ENCODE assay signal across 8 cellular contexts in the genomic region with DNA sequence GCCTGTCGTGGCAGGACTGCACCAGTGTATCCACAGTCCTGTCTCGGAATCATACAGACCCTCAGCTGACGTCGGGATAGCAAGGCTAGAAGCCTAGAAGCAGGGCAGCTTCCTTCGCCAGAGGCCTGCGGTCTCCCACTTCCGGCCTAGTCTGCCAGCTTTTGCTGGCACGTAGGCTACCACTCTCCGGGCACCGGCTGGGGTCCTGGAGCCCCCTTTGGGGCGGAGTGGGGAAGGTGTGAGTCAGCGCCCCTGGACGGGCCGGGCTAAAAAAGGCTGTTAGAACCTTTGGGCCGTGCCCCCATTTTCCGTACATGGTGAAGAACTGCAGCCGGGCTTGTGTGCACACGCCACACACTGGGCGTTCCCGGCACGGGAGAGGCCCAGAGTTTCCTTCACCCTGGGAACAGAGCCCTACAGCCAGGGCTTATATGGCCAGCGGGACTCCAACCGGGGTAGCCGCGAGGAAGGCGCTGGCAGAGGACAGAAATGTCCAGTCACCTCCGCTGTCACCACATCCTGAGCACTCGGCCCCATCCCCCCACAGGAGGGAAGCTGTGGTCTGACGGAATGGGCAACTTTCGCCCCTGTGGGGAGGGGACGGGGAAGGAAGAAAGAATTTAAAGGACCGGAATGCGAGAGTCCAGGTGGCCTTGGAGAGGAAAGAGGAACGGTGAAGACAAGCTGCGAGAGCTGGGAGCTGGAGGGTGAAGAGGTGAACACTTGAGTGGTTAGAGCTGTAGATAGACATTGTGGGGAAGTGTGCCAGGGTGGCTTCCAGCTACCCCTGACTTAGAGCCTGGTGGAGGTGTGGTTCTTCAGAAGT. TPM values are rescaled to one million over a fixed set of nuclear protein-coding genes. Genes with fewer than 3 reads are reported as not detected.
DNase-seq lines count a peak whose midpoint lies in the region; ATAC-seq and TF ChIP-seq lines count a peak whose summit lies in the region.

No MANE protein-coding gene starts in this region.

- WGBS in mesendoderm (ENCODE audit: extremely low coverage, insufficient coverage, low lambda C conversion rate) = no CpG with 5 or more reads among the region's 35 CpGs

- DNase-seq in AG04449 (ENCODE audit: low read depth, low spot score) (no peak), NCI-H2029 (lab: John Stamatoyannopoulos, UW) (peak; percentile 66), mesendoderm (peak; percentile 42), NCI-H446 treated with DMSO at 0.1 percent for 48 hours (lab: John Stamatoyannopoulos, UW) (no peak)
- peak; percentile 71 to 77 for DNase-seq in activated CD4-positive, alpha-beta T cell treated with anti-CD3 and anti-CD28 coated beads, Interleukin-2, amount 50 U/mL, for 48 hours
- DNase-seq in effector CD8-positive, alpha-beta T cell (lab: John Stamatoyannopoulos, UW) = peak; percentile 33
- peak; percentile 78 for DNase-seq in stimulated activated naive CD8-positive, alpha-beta T cell treated with anti-CD3 and anti-CD28 coated beads, Interleukin-15, Interleukin-2, amounts not matched to agents 100 U/mL and 50 U/mL, for 24 hours

- no peak overlapping the region for H2BK15ac ChIP-seq in mesendoderm (replicated peaks; ENCODE audit: low read depth)

- no peak overlapping the region for H4K8ac ChIP-seq in mesendoderm (ENCODE audit: low read depth, low read length)

- no peak overlapping the region for H3K27ac ChIP-seq in mesendoderm (ENCODE audit: low read depth, low read length)

- peak overlapping the region; percentile 64 for H3K4me2 ChIP-seq in mesendoderm (ENCODE audit: low read length)

- H3K23ac ChIP-seq in mesendoderm (ENCODE audit: low read length) = no peak overlapping the region

- peak overlapping the region; percentile 49 for H3K9ac ChIP-seq in mesendoderm (ENCODE audit: low read length)

- POLR2A ChIA-PET in AG04449 (lab: Yijun Ruan, JAX) = interaction anchor here (1.0 kb wide), 1 partner anchor 12 kb away, joined by 3 read pairs; no protein-coding TSS in a partner anchor

- H2BK120ac ChIP-seq in mesendoderm (ENCODE audit: low read depth, low read length) = no peak overlapping the region

- no peaks in the 10 kb centered on the region for H3K27me3 ChIP-seq in mesendoderm (ENCODE audit: insufficient read depth, low read length, poor library complexity)

- no peak for TF ChIP-seq CTCF in AG04449 (IDR thresholded peaks at IDR 0.05; ENCODE audit: insufficient read depth, low read length, missing control alignments)

- H3K36me3 ChIP-seq in mesendoderm (ENCODE audit: control insufficient read depth, insufficient read depth, low read length) = no peaks in the 10 kb centered on the region

- peak; percentile 23 for ATAC-seq in GM21423 (IDR thresholded peaks at IDR 0.05; ENCODE audit: unreplicated experiment)
- peak; percentile 59 for ATAC-seq in stimulated activated naive CD8-positive, alpha-beta T cell treated with anti-CD3 and anti-CD28 coated beads, Interleukin-15, Interleukin-2, amounts not matched to agents 100 U/mL and 50 U/mL, for 24 hours

- H3K79me2 ChIP-seq in mesendoderm (ENCODE audit: control insufficient read depth, insufficient read depth, low read length) = no peaks in the 10 kb centered on the region

- no peak overlapping the region for H3K4ac ChIP-seq in mesendoderm (ENCODE audit: low read depth, low read length)

- H4K5ac ChIP-seq in mesendoderm (ENCODE audit: low read length) = no peak overlapping the region

- H3K79me1 ChIP-seq in mesendoderm (ENCODE audit: low read length) = no peaks in the 10 kb centered on the region

- no peaks in the 10 kb centered on the region for H3K4me1 ChIP-seq in mesendoderm (ENCODE audit: control insufficient read depth, low read depth, low read length)

- H3K4me3 ChIP-seq in AG04449 (ENCODE audit: low read depth, low read length) (peak overlapping the region; percentile 34), mesendoderm (ENCODE audit: low read length) (no peak overlapping the region)

- CTCF ChIA-PET in AG04449 (lab: Yijun Ruan, JAX) = interaction anchor here (2.6 to 6.8 kb wide), 2 partner anchors 9 to 12 kb away, joined by 11 to 34 read pairs; no protein-coding TSS in a partner anchor

- H2AK5ac ChIP-seq in mesendoderm (ENCODE audit: low read length) = no peak overlapping the region

- no peak overlapping the region for H2BK5ac ChIP-seq in mesendoderm (ENCODE audit: low read length)

- H3K56ac ChIP-seq in mesendoderm (ENCODE audit: low read length) = peak overlapping the region; percentile 67

- no peak overlapping the region for H3K18ac ChIP-seq in mesendoderm (ENCODE audit: low read length)

RNA-seq across cellular contexts. Expression of a gene that starts 4.6 kb away (rescaled TPM):
- 0.29 TPM for polyA plus RNA-seq in mesendoderm (2013, experiment 1 of 2)
- 0.38 TPM for polyA plus RNA-seq in mesendoderm (2013, experiment 2 of 2)

RNA-seq across cellular contexts. Expression of a gene that starts 4.6 kb away (rescaled TPM):
- 8.1 TPM for polyA plus RNA-seq in mesendoderm (2013, experiment 1 of 2)
- polyA plus RNA-seq in mesendoderm (2013, experiment 2 of 2) = 8.2 TPM

RNA-seq across cellular contexts. Expression of a gene that starts 19.0 kb away (rescaled TPM):
- 4.0 TPM for polyA plus RNA-seq in mesendoderm (2013, experiment 1 of 2)
- polyA plus RNA-seq in mesendoderm (2013, experiment 2 of 2) = 4.2 TPM

RNA-seq across cellular contexts. Expression of a gene that starts 32.9 kb away (rescaled TPM):
- 1.2 TPM for polyA plus RNA-seq in mesendoderm (2013, experiment 1 of 2)
- 0.94 TPM for polyA plus RNA-seq in mesendoderm (2013, experiment 2 of 2)

RNA-seq across cellular contexts. Expression of a gene that starts 43.6 kb away (rescaled TPM):
- 12.7 TPM for polyA plus RNA-seq in mesendoderm (2013, experiment 1 of 2)
- polyA plus RNA-seq in mesendoderm (2013, experiment 2 of 2) = 13.2 TPM

Comparison
In these comparisons a context has a peak if more than half of its experiments do, and no peak if none do; other contexts are left out.
1. DNase-seq: peak in NCI-H2029 (single experiment), activated CD4-positive, alpha-beta T cell treated with anti-CD3 and anti-CD28 coated beads, Interleukin-2, amount 50 U/mL, for 48 hours (2 of 2), effector CD8-positive, alpha-beta T cell (single experiment), mesendoderm (single experiment) and stimulated activated naive CD8-positive, alpha-beta T cell treated with anti-CD3 and anti-CD28 coated beads, Interleukin-15, Interleukin-2, amounts not matched to agents 100 U/mL and 50 U/mL, for 24 hours (single experiment); none in AG04449 (single experiment) and NCI-H446 treated with DMSO at 0.1 percent for 48 hours (single experiment).